In genomic region chr10:119268871-119269506, GRCh38 we compare ENCODE assay signal across 9 cellular contexts.
A peak's percentile ranks its signal among the peaks of the same experiment; 100 is the strongest.
DNase-seq lines count a peak whose midpoint lies in the region; ATAC-seq and TF ChIP-seq lines count a peak whose summit lies in the region.
"Had no signal": no experiment of that assay in that cellular context is flagged by ENCODE, and none has a peak within 500 bp of the region (broad histone marks: within the 10 kb centered on the region; RNA-seq: fewer than 3 reads in every experiment).

No MANE protein-coding gene starts in this region.

- H3K4me1 ChIP-seq in Panc1 (ENCODE audit: control insufficient read depth, insufficient read depth, low read length): peaks cover 63% of the 10 kb centered on the region
- H3K4me1 ChIP-seq in gastrocnemius medialis: peaks cover 27 to 30% of the 10 kb centered on the region in 2 donors

- TF ChIP-seq CTCF in CD4-positive, alpha-beta T cell (IDR thresholded peaks at IDR 0.05): no peak
- TF ChIP-seq CTCF in Panc1 (IDR thresholded peaks at IDR 0.05) (no peak), gastrocnemius medialis (IDR thresholded peaks at IDR 0.05 in 4 of 5, conservative IDR thresholded peaks at IDR 0.05 in 1 of 5) (no peak)

- H3K9me3 ChIP-seq in CD4-positive, alpha-beta T cell (ENCODE audit: control insufficient read depth, low read length): no peaks in the 10 kb centered on the region
- H3K9me3 ChIP-seq in Panc1 (ENCODE audit: control insufficient read depth, insufficient read depth, low read depth, low read length) (no peaks in the 10 kb centered on the region), gastrocnemius medialis (no peaks in the 10 kb centered on the region)

- H3K9me3 Mint-ChIP-seq in CD4-positive, alpha-beta T cell: no peaks in the 10 kb centered on the region
- no peaks in the 10 kb centered on the region for H3K9me3 Mint-ChIP-seq in activated naive CD8-positive, alpha-beta T cell treated with anti-CD3 and anti-CD28 coated beads, Interleukin-2, amount 10 ng/mL, durations not matched to agents 7 days and 5 days

- no peaks in the 10 kb centered on the region for H3K27me3 ChIP-seq in CD4-positive, alpha-beta T cell (ENCODE audit: control insufficient read depth, insufficient read depth, low read length)
- H3K27me3 ChIP-seq in Panc1 (ENCODE audit: control insufficient read depth, insufficient read depth, low read length) (no peaks in the 10 kb centered on the region), gastrocnemius medialis (no peaks in the 10 kb centered on the region)
- H3K27me3 ChIP-seq: cardiac muscle cell had no signal

- no peaks in the 10 kb centered on the region for H3K36me3 ChIP-seq in Panc1 (ENCODE audit: control insufficient read depth, insufficient read depth, low read length)
- H3K36me3 ChIP-seq in gastrocnemius medialis: no peaks in the 10 kb centered on the region
- H3K36me3 ChIP-seq: cardiac muscle cell had no signal

- in situ Hi-C loops in Panc1 (cut with HindIII; ENCODE audit: low pct_unique_long_range_greater_than_20kb, low sequenced_read_pairs): no loop called here
- in situ Hi-C loops in gastrocnemius medialis (cut with MboI; ENCODE audit: low sequenced_read_pairs in 4 of 4): no loop called here
- in situ Hi-C loops in G401 (cut with HindIII; ENCODE audit: low sequenced_read_pairs): no loop called here

- DNase-seq in CD4-positive, alpha-beta T cell: peak; percentile 33 to 87 (median 67)
- DNase-seq in Panc1 (ENCODE audit: low read depth, low spot score): no peak
- DNase-seq in activated naive CD8-positive, alpha-beta T cell treated with anti-CD3 and anti-CD28 coated beads, Interleukin-2, amount 10 ng/mL, durations not matched to agents 7 days and 5 days: peak; percentile 53
- DNase-seq in gastrocnemius medialis: no peak
- DNase-seq in G401 (ENCODE audit: low spot score): no peak
- DNase-seq in NCI-H748 (lab: John Stamatoyannopoulos, UW; ENCODE audit: unreplicated experiment): no peak
- DNase-seq in cortex of kidney (lab: John Stamatoyannopoulos, UW): no peak

- ATAC-seq in CD4-positive, alpha-beta T cell (ENCODE audit: poor library complexity): peak; percentile 90
- ATAC-seq in GM21526 (IDR thresholded peaks at IDR 0.05; ENCODE audit: low FRiP score, unreplicated experiment) (peak; percentile 76), Panc1 (no peak), gastrocnemius medialis (no peak)
- peak; percentile 91 for ATAC-seq in activated naive CD8-positive, alpha-beta T cell treated with anti-CD3 and anti-CD28 coated beads, Interleukin-2, amount 10 ng/mL, durations not matched to agents 7 days and 5 days (ENCODE audit: low read depth)

- CTCF ChIA-PET in CD4-positive, alpha-beta T cell (lab: Charles Lee): interaction anchor here (0.5 to 2.5 kb wide), 9 partner anchors 14 to 180 kb away, joined by 3 to 11 read pairs (median 4); partner anchors contain the start of gene GRK5
- CTCF ChIA-PET in Panc1 (lab: Charles Lee): no interaction called here

- TF ChIP-seq POLR2A in gastrocnemius medialis (IDR thresholded peaks at IDR 0.05): no peak

- no peak overlapping the region for H3K4me3 ChIP-seq in Panc1 (ENCODE audit: low read depth in 2 of 2, low read length in 2 of 2)
- H3K4me3 ChIP-seq in gastrocnemius medialis: no peak overlapping the region
- H3K4me3 ChIP-seq: cardiac muscle cell had no signal

- POLR2A ChIA-PET in CD4-positive, alpha-beta T cell (lab: Charles Lee): interaction anchor here (0.9 to 4.0 kb wide), 9 partner anchors 12 to 457 kb away, joined by 3 to 29 read pairs (median 4); partner anchors contain the start of genes GRK5, INPP5F and RGS10
- POLR2A ChIA-PET in Panc1 (lab: Charles Lee): interaction anchor here (0.7 kb wide), 1 partner anchor 22 kb away, joined by 7 read pairs; no protein-coding TSS in a partner anchor
- POLR2A ChIA-PET in activated naive CD8-positive, alpha-beta T cell treated with anti-CD3 and anti-CD28 coated beads, Interleukin-2, amount 10 ng/mL, durations not matched to agents 7 days and 5 days (lab: Charles Lee): interaction anchor here (0.6 to 3.3 kb wide), 7 partner anchors 16 to 62 kb away, joined by 3 to 16 read pairs (median 5); partner anchors contain the start of gene GRK5

- intact Hi-C loops in CD4-positive, alpha-beta T cell (cut with DNase I, micrococcal nuclease): loop anchor here (1.0 to 5.0 kb wide), 5 partner anchors 16 to 60 kb away; no protein-coding TSS in a partner anchor
- intact Hi-C loops in Panc1 (cut with micrococcal nuclease; ENCODE audit: unreplicated experiment): no loop called here
- intact Hi-C loops in gastrocnemius medialis (cut with DNase I; ENCODE audit: low total_unique reads): no loop called here

- no peaks in the 10 kb centered on the region for H3K27me3 Mint-ChIP-seq in CD4-positive, alpha-beta T cell
- no peaks in the 10 kb centered on the region for H3K27me3 Mint-ChIP-seq in activated naive CD8-positive, alpha-beta T cell treated with anti-CD3 and anti-CD28 coated beads, Interleukin-2, amount 10 ng/mL, durations not matched to agents 7 days and 5 days

- H3K4me1 Mint-ChIP-seq in CD4-positive, alpha-beta T cell (ENCODE audit: low read depth): peaks cover 59% of the 10 kb centered on the region
- peaks cover 40% of the 10 kb centered on the region for H3K4me1 Mint-ChIP-seq in activated naive CD8-positive, alpha-beta T cell treated with anti-CD3 and anti-CD28 coated beads, Interleukin-2, amount 10 ng/mL, durations not matched to agents 7 days and 5 days

- peaks cover 16% of the 10 kb centered on the region for H3K36me3 Mint-ChIP-seq in CD4-positive, alpha-beta T cell (ENCODE audit: low read depth)
- H3K36me3 Mint-ChIP-seq in activated naive CD8-positive, alpha-beta T cell treated with anti-CD3 and anti-CD28 coated beads, Interleukin-2, amount 10 ng/mL, durations not matched to agents 7 days and 5 days: peaks cover 4% of the 10 kb centered on the region

- peak overlapping the region; percentile 50 for H3K4me3 Mint-ChIP-seq in CD4-positive, alpha-beta T cell
- peak overlapping the region; percentile 68 for H3K4me3 Mint-ChIP-seq in activated naive CD8-positive, alpha-beta T cell treated with anti-CD3 and anti-CD28 coated beads, Interleukin-2, amount 10 ng/mL, durations not matched to agents 7 days and 5 days

- no TSS peak for BruUV-seq in Panc1 (replicated peaks; lab: Mats Ljungman, UMichigan)

- H3K27ac ChIP-seq in CD4-positive, alpha-beta T cell (ENCODE audit: low read depth, low read length): peak overlapping the region; percentile 93
- H3K27ac ChIP-seq in Panc1 (ENCODE audit: low read length): peak overlapping the region; percentile 73
- peak overlapping the region; percentile 40 to 82 (median 76) for H3K27ac ChIP-seq in gastrocnemius medialis
- H3K27ac ChIP-seq: cardiac muscle cell had no signal

- peak overlapping the region; percentile 96 for H3K27ac Mint-ChIP-seq in CD4-positive, alpha-beta T cell
- peak overlapping the region; percentile 93 for H3K27ac Mint-ChIP-seq in activated naive CD8-positive, alpha-beta T cell treated with anti-CD3 and anti-CD28 coated beads, Interleukin-2, amount 10 ng/mL, durations not matched to agents 7 days and 5 days

Comparison
In these comparisons a context has a peak if more than half of its experiments do, and no peak if none do; other contexts are left out.
1. ATAC-seq: peak in CD4-positive, alpha-beta T cell (single experiment), GM21526 (single experiment) and activated naive CD8-positive, alpha-beta T cell treated with anti-CD3 and anti-CD28 coated beads, Interleukin-2, amount 10 ng/mL, durations not matched to agents 7 days and 5 days (single experiment); none in Panc1 (single experiment) and gastrocnemius medialis (0 of 2).
2. DNase-seq: peak in CD4-positive, alpha-beta T cell (10 of 10) and activated naive CD8-positive, alpha-beta T cell treated with anti-CD3 and anti-CD28 coated beads, Interleukin-2, amount 10 ng/mL, durations not matched to agents 7 days and 5 days (single experiment); none in Panc1 (single experiment), gastrocnemius medialis (0 of 2), G401 (single experiment), NCI-H748 (single experiment) and cortex of kidney (single experiment).
3. intact Hi-C loops: an anchor here in CD4-positive, alpha-beta T cell (1.0 to 5.0 kb wide); none called in Panc1 and gastrocnemius medialis.
4. Peak in every context shown above with its lines, with median percentiles within 50 percentile points of each other: H3K27ac ChIP-seq.